In genomic region chr14:89032086-89032649, GRCh38 we compare ENCODE assay signal across 1 cellular context.
TF ChIP-seq lines count a peak whose summit lies in the region.

No MANE protein-coding gene starts in this region.

TF ChIP-seq in GM23338, 12 proteins besides CTCF, POLR2A, EP300 and RAD21 (continued from another document):
- TF ChIP-seq, protein P1, sequence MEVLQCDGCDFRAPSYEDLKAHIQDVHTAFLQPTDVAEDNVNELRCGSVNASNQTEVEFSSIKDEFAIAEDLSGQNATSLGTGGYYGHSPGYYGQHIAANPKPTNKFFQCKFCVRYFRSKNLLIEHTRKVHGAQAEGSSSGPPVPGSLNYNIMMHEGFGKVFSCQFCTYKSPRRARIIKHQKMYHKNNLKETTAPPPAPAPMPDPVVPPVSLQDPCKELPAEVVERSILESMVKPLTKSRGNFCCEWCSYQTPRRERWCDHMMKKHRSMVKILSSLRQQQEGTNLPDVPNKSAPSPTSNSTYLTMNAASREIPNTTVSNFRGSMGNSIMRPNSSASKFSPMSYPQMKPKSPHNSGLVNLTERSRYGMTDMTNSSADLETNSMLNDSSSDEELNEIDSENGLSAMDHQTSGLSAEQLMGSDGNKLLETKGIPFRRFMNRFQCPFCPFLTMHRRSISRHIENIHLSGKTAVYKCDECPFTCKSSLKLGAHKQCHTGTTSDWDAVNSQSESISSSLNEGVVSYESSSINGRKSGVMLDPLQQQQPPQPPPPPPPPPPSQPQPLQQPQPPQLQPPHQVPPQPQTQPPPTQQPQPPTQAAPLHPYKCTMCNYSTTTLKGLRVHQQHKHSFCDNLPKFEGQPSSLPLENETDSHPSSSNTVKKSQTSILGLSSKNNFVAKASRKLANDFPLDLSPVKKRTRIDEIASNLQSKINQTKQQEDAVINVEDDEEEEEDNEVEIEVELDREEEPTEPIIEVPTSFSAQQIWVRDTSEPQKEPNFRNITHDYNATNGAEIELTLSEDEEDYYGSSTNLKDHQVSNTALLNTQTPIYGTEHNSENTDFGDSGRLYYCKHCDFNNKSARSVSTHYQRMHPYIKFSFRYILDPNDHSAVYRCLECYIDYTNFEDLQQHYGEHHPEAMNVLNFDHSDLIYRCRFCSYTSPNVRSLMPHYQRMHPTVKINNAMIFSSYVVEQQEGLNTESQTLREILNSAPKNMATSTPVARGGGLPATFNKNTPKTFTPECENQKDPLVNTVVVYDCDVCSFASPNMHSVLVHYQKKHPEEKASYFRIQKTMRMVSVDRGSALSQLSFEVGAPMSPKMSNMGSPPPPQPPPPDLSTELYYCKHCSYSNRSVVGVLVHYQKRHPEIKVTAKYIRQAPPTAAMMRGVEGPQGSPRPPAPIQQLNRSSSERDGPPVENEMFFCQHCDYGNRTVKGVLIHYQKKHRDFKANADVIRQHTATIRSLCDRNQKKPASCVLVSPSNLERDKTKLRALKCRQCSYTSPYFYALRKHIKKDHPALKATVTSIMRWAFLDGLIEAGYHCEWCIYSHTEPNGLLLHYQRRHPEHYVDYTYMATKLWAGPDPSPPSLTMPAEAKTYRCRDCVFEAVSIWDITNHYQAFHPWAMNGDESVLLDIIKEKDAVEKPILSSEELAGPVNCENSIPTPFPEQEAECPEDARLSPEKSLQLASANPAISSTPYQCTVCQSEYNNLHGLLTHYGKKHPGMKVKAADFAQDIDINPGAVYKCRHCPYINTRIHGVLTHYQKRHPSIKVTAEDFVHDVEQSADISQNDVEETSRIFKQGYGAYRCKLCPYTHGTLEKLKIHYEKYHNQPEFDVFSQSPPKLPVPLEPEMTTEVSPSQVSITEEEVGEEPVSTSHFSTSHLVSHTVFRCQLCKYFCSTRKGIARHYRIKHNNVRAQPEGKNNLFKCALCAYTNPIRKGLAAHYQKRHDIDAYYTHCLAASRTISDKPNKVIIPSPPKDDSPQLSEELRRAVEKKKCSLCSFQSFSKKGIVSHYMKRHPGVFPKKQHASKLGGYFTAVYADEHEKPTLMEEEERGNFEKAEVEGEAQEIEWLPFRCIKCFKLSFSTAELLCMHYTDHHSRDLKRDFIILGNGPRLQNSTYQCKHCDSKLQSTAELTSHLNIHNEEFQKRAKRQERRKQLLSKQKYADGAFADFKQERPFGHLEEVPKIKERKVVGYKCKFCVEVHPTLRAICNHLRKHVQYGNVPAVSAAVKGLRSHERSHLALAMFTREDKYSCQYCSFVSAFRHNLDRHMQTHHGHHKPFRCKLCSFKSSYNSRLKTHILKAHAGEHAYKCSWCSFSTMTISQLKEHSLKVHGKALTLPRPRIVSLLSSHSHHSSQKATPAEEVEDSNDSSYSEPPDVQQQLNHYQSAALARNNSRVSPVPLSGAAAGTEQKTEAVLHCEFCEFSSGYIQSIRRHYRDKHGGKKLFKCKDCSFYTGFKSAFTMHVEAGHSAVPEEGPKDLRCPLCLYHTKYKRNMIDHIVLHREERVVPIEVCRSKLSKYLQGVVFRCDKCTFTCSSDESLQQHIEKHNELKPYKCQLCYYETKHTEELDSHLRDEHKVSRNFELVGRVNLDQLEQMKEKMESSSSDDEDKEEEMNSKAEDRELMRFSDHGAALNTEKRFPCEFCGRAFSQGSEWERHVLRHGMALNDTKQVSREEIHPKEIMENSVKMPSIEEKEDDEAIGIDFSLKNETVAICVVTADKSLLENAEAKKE (CRISPR knock-in tag; IDR thresholded peaks at IDR 0.05) = no peak
- TF ChIP-seq REST (IDR thresholded peaks at IDR 0.05; ENCODE audit: unreplicated experiment) = no peak
- TF ChIP-seq POLR2AphosphoS5 (IDR thresholded peaks at IDR 0.05; ENCODE audit: low read depth) = no peak
- TF ChIP-seq STAT1 (IDR thresholded peaks at IDR 0.05; ENCODE audit: unreplicated experiment) = no peak
